ENCODE assay signal across 19 cellular contexts in the genomic region with DNA sequence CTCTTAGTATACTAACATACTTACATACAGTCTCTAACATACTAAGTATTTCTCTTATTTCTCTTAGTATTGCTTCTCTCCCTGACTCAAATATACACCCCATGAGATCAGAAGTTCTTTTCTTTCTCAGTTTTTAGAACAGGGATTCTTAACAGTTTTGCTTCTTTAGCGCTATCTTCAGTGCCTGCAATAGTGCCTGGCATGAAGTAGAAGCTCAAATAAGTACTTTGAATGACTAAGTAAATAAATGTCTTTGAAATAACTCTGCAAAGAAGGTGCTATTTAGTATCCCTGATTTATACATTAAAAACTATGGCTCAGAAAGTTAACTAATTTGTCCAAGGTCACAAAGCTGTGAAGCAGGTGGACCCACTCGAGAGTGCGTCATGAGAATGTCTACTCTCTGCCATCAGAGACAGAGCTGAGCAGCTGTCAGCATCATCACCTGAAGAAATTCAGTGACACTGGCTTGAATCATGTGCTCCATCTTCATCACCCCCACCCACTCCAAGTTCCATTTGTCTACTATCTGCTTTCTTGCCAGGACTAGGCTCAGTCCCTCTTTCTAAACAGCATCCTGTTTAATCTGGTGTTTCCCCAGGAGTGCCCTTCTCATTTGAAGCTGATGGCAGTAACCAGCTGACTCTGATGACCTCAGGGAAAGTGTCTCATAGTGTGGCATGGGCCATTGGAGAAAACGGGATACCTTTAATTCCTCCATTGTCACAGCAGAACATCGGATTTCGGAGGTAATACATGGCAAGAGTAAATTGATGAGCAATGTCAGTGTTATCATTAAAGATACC.
DNase-seq lines count a peak whose midpoint lies in the region; ATAC-seq, FAIRE-seq and TF ChIP-seq lines count a peak whose summit lies in the region.
"Had no signal": no experiment of that assay in that cellular context is flagged by ENCODE, and none has a peak within 500 bp of the region (broad histone marks: within the 10 kb centered on the region; RNA-seq: fewer than 3 reads in every experiment).

No MANE protein-coding gene starts in this region.

- FAIRE-seq in islet of Langerhans (lab: Jason Lieb, UNC) = peak; percentile 49
- FAIRE-seq: H54 had no signal

- ATAC-seq in stimulated activated naive CD8-positive, alpha-beta T cell treated with anti-CD3 and anti-CD28 coated beads, Interleukin-15, Interleukin-2, amounts not matched to agents 100 U/mL and 50 U/mL, for 24 hours = peak; percentile 28
- no peak for ATAC-seq in stimulated activated naive CD8-positive, alpha-beta T cell treated with anti-CD3 and anti-CD28 coated beads, Interleukin-15, amount 100 ng/mL, for 72 hours
- ATAC-seq in upper lobe of right lung (peak; percentile 44), HG03378 (IDR thresholded peaks at IDR 0.05; ENCODE audit: unreplicated experiment) (no peak), HG03354 (IDR thresholded peaks at IDR 0.05; ENCODE audit: poor library complexity, severe bottlenecking, unreplicated experiment) (no peak)

- H3K4me3 ChIP-seq in mucosa of stomach (ENCODE audit: low read length) (no peak overlapping the region), upper lobe of right lung (no peak overlapping the region)

- no peaks in the 10 kb centered on the region for H3K36me3 ChIP-seq in mucosa of stomach (ENCODE audit: control insufficient read depth, insufficient read depth, low read length)
- H3K36me3 ChIP-seq in upper lobe of right lung = peaks cover 34% of the 10 kb centered on the region

- no peaks in the 10 kb centered on the region for H3K9me3 Mint-ChIP-seq in stimulated activated naive CD8-positive, alpha-beta T cell treated with anti-CD3 and anti-CD28 coated beads, Interleukin-15, amount 100 ng/mL, for 72 hours
- H3K9me3 Mint-ChIP-seq: IgD-negative memory B cell had no signal

- peaks cover 6% of the 10 kb centered on the region for H3K4me1 Mint-ChIP-seq in stimulated activated naive CD8-positive, alpha-beta T cell treated with anti-CD3 and anti-CD28 coated beads, Interleukin-15, amount 100 ng/mL, for 72 hours
- H3K4me1 Mint-ChIP-seq: IgD-negative memory B cell had no signal

- H3K27ac Mint-ChIP-seq in stimulated activated naive CD8-positive, alpha-beta T cell treated with anti-CD3 and anti-CD28 coated beads, Interleukin-15, amount 100 ng/mL, for 72 hours = no peak overlapping the region
- H3K27ac Mint-ChIP-seq: IgD-negative memory B cell had no signal

- DNase-seq in stimulated activated naive CD8-positive, alpha-beta T cell treated with anti-CD3 and anti-CD28 coated beads, Interleukin-15, Interleukin-2, amounts not matched to agents 100 U/mL and 50 U/mL, for 24 hours = no peak
- DNase-seq in stimulated activated naive CD8-positive, alpha-beta T cell treated with anti-CD3 and anti-CD28 coated beads, Interleukin-15, amount 100 ng/mL, for 72 hours = no peak
- DNase-seq in upper lobe of right lung (no peak), NCI-H526 treated with DMSO at 0.1 percent for 48 hours (lab: John Stamatoyannopoulos, UW) (no peak)
- DNase-seq: DMS153, Kasumi-1, MM.1S, NCI-H1092 treated with DMSO at 0.1 percent for 48 hours, NCI-H1694 treated with DMSO at 0.1 percent for 48 hours, NCI-H446 treated with DMSO at 0.1 percent for 48 hours, NCI-H748 treated with DMSO at 0.1 percent for 48 hours, RPMI8226 had no signal

- no peaks in the 10 kb centered on the region for H3K9me3 ChIP-seq in mucosa of stomach (ENCODE audit: control insufficient read depth, low read length)
- no peaks in the 10 kb centered on the region for H3K9me3 ChIP-seq in upper lobe of right lung
- H3K9me3 ChIP-seq: Caco-2 had no signal

- no peaks in the 10 kb centered on the region for H3K27me3 Mint-ChIP-seq in stimulated activated naive CD8-positive, alpha-beta T cell treated with anti-CD3 and anti-CD28 coated beads, Interleukin-15, amount 100 ng/mL, for 72 hours
- H3K27me3 Mint-ChIP-seq: IgD-negative memory B cell had no signal

- H3K27me3 ChIP-seq in mucosa of stomach (ENCODE audit: control insufficient read depth, insufficient read depth, low read length) (no peaks in the 10 kb centered on the region), upper lobe of right lung (no peaks in the 10 kb centered on the region)

- intact Hi-C loops in upper lobe of right lung (cut with DNase I) = no loop called here

- no peak for TF ChIP-seq CTCF in upper lobe of right lung (IDR thresholded peaks at IDR 0.05)

- no peak overlapping the region for H3K4me3 Mint-ChIP-seq in stimulated activated naive CD8-positive, alpha-beta T cell treated with anti-CD3 and anti-CD28 coated beads, Interleukin-15, amount 100 ng/mL, for 72 hours
- H3K4me3 Mint-ChIP-seq: IgD-negative memory B cell had no signal

- H3K27ac ChIP-seq in upper lobe of right lung = peak overlapping the region; percentile 43

- H3K4me1 ChIP-seq in mucosa of stomach (ENCODE audit: control insufficient read depth, insufficient read depth, low read length) (no peaks in the 10 kb centered on the region), upper lobe of right lung (no peaks in the 10 kb centered on the region)

- H3K9ac ChIP-seq in mucosa of stomach (ENCODE audit: low read length) = peak overlapping the region; percentile 17

Comparison
In these comparisons a context has a peak if more than half of its experiments do, and no peak if none do; other contexts are left out.
1. ATAC-seq: peak in stimulated activated naive CD8-positive, alpha-beta T cell treated with anti-CD3 and anti-CD28 coated beads, Interleukin-15, Interleukin-2, amounts not matched to agents 100 U/mL and 50 U/mL, for 24 hours (single experiment) and upper lobe of right lung (single experiment); none in stimulated activated naive CD8-positive, alpha-beta T cell treated with anti-CD3 and anti-CD28 coated beads, Interleukin-15, amount 100 ng/mL, for 72 hours (single experiment), HG03378 (single experiment) and HG03354 (single experiment).